ENCODE assay signal across 26 cellular contexts in the genomic region with DNA sequence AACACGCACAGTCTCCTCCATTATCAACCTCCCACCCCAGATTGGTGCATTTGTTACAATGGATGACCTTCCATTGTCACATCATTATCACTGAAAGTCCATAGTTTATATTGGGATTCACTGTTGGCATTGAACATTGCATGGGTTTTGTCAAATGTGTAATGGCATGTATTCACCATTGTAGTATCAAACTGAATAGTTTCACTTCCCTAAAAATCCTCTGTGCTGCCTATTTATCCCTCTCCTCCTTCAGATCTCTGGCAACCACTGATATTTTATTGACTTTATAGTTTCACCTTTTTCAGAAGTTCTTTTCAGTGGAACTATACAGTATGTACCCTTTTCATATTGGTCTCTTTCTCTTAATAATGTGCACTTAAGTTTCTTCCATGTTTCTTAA.
"Had no signal": no experiment of that assay in that cellular context is flagged by ENCODE, and none has a peak within 500 bp of the region (broad histone marks: within the 10 kb centered on the region; RNA-seq: fewer than 3 reads in every experiment).

No MANE protein-coding gene starts in this region.

- H3K4me3 ChIP-seq: breast epithelium, coronary artery, esophagus muscularis mucosa, gastrocnemius medialis, left ventricle myocardium inferior, neural progenitor cell, transverse colon, uterus had no signal

- DNase-seq: activated CD4-positive, alpha-beta T cell treated with anti-CD3 and anti-CD28 coated beads, Interleukin-2, amount 50 U/mL, for 4 hours; activated CD8-positive, alpha-beta memory T cell treated with anti-CD3 and anti-CD28 coated beads for 24 hours; activated CD8-positive, alpha-beta memory T cell treated with anti-CD3 and anti-CD28 coated beads, Interleukin-2, amount 50 U/mL, for 48 hours; activated effector memory CD4-positive, alpha-beta T cell treated with Interleukin-2 at 50 U/mL for 16 hours; activated naive CD4-positive, alpha-beta T cell treated with anti-CD3 and anti-CD28 coated beads for 36 hours; activated naive CD8-positive, alpha-beta T cell treated with anti-CD3 and anti-CD28 coated beads, Interleukin-2, amount 10 ng/mL, durations not matched to agents 7 days and 5 days; activated T-cell treated with anti-CD3 and anti-CD28 coated beads, Interleukin-2, amount 50 U/mL, for 4 hours; amniotic stem cell; gastrocnemius medialis; hippocampal formation; kidney glomerular epithelial cell; left ventricle myocardium inferior; naive thymus-derived CD8-positive, alpha-beta T cell; posterior cingulate gyrus; small intestine; stimulated activated CD4-positive, alpha-beta T cell treated with anti-CD3 and anti-CD28 coated beads, Interleukin-2, amount 100 ng/mL, for 24 hours; stimulated activated naive CD8-positive, alpha-beta T cell treated with anti-CD3 and anti-CD28 coated beads, Interleukin-15, amount 100 ng/mL, for 72 hours; transverse colon; uterus had no signal

- ATAC-seq: activated T-cell treated with anti-CD3 and anti-CD28 coated beads, Interleukin-2, amount 50 U/mL, for 4 hours; gastrocnemius medialis; naive thymus-derived CD8-positive, alpha-beta T cell; sciatic nerve; stimulated activated effector memory CD8-positive, alpha-beta T cell treated with anti-CD3 and anti-CD28 coated beads, Interleukin-12 subunit alpha, Interleukin-12 subunit beta, amount 100 ng/mL, for 72 hours; stimulated activated naive CD8-positive, alpha-beta T cell treated with anti-CD3 and anti-CD28 coated beads, Interleukin-15, amount 100 ng/mL, for 72 hours; WTC11 had no signal
